Comparison of ENCODE assay signal across 8 cellular contexts in the genomic region with DNA sequence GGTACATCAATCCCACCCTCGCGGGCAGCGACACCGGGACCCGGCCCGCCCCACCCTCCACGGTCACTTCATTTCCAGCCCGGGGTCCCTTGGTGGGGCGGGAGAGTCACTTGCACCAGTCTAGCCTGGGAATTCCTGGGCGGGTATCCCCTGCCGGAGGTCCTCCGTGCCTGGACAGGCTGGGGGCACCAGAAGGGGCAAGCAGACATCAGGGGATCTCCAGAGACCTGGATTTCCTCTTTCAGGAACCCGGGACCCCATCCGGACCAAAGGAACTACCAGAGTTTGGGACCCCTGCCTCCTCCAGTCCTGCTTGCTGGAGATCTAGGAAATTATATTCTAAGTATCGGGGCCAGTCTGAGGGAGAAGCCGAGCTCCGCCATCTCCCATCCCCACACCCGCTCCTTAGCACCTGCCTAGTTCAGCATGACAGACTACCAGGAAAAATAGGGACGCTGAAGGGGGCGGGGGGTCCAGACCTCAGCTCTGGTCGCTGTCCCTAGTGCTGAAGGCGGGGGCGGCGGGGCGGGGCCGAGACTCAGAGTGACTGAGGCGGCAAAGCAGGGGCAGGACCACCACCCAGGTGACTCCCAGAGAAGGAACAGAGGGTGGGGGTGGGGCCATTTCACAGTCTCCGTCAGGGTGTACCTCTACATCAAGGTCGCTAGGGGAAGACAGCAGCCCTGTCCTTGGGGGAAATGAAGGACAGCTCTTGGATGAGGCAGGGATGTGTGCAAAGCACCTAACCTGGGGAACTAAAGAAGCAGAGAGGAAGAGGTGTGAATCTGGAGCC. TPM values are rescaled to one million over a fixed set of nuclear protein-coding genes. Genes with fewer than 3 reads are reported as not detected.
A peak's percentile ranks its signal among the peaks of the same experiment; 100 is the strongest.
DNase-seq lines count a peak whose midpoint lies in the region; ATAC-seq and TF ChIP-seq lines count a peak whose summit lies in the region.

No MANE protein-coding gene starts in this region.

- no peaks in the 10 kb centered on the region for H3K9me3 ChIP-seq in lung (ENCODE audit: control insufficient read depth in 2 of 2, insufficient read depth in 1 of 2, low read length in 1 of 2)

- H3K27me3 ChIP-seq in lung (ENCODE audit: control insufficient read depth, insufficient read depth) = no peaks in the 10 kb centered on the region

- peak; percentile 27 to 38 for DNase-seq in NCI-H446 (lab: John Stamatoyannopoulos, UW)
- DNase-seq in NCI-H446 treated with DMSO at 0.1 percent for 48 hours (lab: John Stamatoyannopoulos, UW) = no peak
- peak; percentile 72 for DNase-seq in NCI-H2107 (lab: John Stamatoyannopoulos, UW)
- peak; percentile 61 to 74 for DNase-seq in activated CD4-positive, alpha-beta T cell treated with anti-CD3 and anti-CD28 coated beads for 24 hours (ENCODE audit: low read depth in 2 of 2)
- peak; percentile 85 for DNase-seq in cerebellum (ENCODE audit: low spot score)
- DNase-seq in lung (ENCODE audit: low spot score) = peak; percentile 44
- DNase-seq in stimulated activated CD8-positive, alpha-beta memory T cell treated with anti-CD3 and anti-CD28 coated beads, Interleukin-12 subunit alpha, Interleukin-12 subunit beta, amount 100 ng/mL, for 24 hours (ENCODE audit: extremely low read depth) = peak; percentile 36

- ATAC-seq in lung (ENCODE audit: insufficient read depth, low FRiP score) (no peak), GM21528 (IDR thresholded peaks at IDR 0.05; ENCODE audit: low FRiP score, unreplicated experiment) (no peak)

- peak overlapping the region in 1 of 2 donors; percentile 43 for H3K27ac ChIP-seq in lung (ENCODE audit: low read depth in 1 of 2, low read length in 1 of 2)

- 0 to 1% methylated on average over 25 to 29 of the region's 29 CpGs for WGBS in lung, 2 donors

- H3K4me1 ChIP-seq in lung (ENCODE audit: control insufficient read depth in 2 of 2, insufficient read depth in 2 of 2, low read length in 2 of 2) = no peaks in the 10 kb centered on the region

- no peak for TF ChIP-seq CTCF in lung (IDR thresholded peaks at IDR 0.05; ENCODE audit: control extremely low read depth, extremely low read depth)

- peak overlapping the region; percentile 47 for H3K4me3 ChIP-seq in lung

- H3K36me3 ChIP-seq in lung (ENCODE audit: control insufficient read depth in 2 of 2, insufficient read depth in 2 of 2, low read length in 2 of 2) = peaks cover 0 to 4% of the 10 kb centered on the region in 2 donors

RNA-seq across cellular contexts. Expression of gene HCN3, which starts 0.8 kb away (rescaled TPM):
- 12.9 TPM for total RNA-seq in cerebellum
- 1 to 10 TPM; 2.2 to 4.7 TPM for total RNA-seq in lung
- polyA plus RNA-seq in lung = 1 to 10 TPM; 1.0 to 2.3 TPM

RNA-seq across cellular contexts. Expression of gene CLK2, which starts 4.8 kb away (rescaled TPM):
- total RNA-seq in cerebellum (33.5 TPM), lung (10 to 100 TPM; 55.5 to 56.5 TPM)
- polyA plus RNA-seq in lung = 10 to 100 TPM; 41.1 to 53.0 TPM

RNA-seq across cellular contexts. Expression of gene SCAMP3, which starts 15.9 kb away (rescaled TPM):
- total RNA-seq in cerebellum = 17.1 TPM
- total RNA-seq in lung = 10 to 100 TPM; 29.9 to 84.6 TPM
- 10 to 100 TPM; 55.0 to 90.3 TPM for polyA plus RNA-seq in lung

RNA-seq across cellular contexts. Expression of gene ENTREP3, which starts 22.8 kb away (rescaled TPM):
- total RNA-seq in cerebellum = 7.0 TPM
- 10 to 100 TPM in 1 of 2 donors, 1 to 10 TPM in 1; 9.0 to 28.7 TPM for total RNA-seq in lung
- 10 to 100 TPM in 1 of 2 donors, 1 to 10 TPM in 1; 8.4 to 16.8 TPM for polyA plus RNA-seq in lung

RNA-seq across cellular contexts. Expression of gene PKLR, which starts 23.1 kb away (rescaled TPM):
- not detected for total RNA-seq in cerebellum
- under 1 TPM in 1 of 2 donors, not detected in 1; 0.09 TPM for total RNA-seq in lung
- polyA plus RNA-seq in lung = under 1 TPM in 1 of 2 donors, not detected in 1; 0.02 TPM
